In the genomic region with DNA sequence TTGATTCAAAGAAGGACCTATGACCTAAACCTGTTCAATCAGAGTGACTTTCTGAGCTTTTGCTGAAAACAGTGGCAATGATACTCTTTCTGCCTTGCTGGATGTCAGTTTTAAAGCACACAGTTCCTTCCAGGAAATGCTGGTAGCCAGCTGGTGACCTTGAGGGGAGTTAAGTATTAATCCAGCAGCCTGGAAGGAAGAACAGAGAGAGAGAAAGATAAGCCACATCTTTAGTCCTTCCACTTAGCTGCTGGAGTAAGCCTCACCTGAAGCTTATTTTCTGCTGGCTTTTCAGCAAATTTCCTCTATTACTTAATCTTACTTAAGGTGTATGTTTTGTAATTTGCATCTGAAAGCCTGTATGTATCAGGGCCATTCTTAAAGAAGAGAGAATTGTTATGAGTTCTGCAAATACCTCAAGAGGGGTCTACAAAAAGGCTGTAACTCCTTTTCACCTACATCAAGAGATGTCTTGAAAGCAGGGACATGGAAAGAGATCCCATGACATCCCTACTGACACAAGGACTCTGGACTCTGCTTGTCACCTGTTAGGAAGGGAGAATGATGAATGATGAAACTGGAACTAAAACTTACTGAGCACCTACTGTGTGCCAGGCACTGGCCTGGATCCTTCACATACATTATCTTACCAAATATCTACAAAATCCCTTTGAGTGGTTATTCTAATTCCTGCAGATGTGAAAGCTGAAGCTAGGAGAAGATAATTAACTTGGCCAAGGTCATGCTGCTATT, we compare ENCODE assay signal across 21 cellular contexts. TPM values are rescaled to one million over a fixed set of nuclear protein-coding genes. Genes with fewer than 3 reads are reported as not detected.
A peak's percentile ranks its signal among the peaks of the same experiment; 100 is the strongest.
DNase-seq lines count a peak whose midpoint lies in the region; ATAC-seq, FAIRE-seq and TF ChIP-seq lines count a peak whose summit lies in the region.
"Had no signal": no experiment of that assay in that cellular context is flagged by ENCODE, and none has a peak within 500 bp of the region (broad histone marks: within the 10 kb centered on the region; RNA-seq: fewer than 3 reads in every experiment).

No MANE protein-coding gene starts in this region.

- H2AK5ac ChIP-seq in trophoblast cell (ENCODE audit: low read length) = no peak overlapping the region

- DNase-seq in CD4-positive, CD25-positive, alpha-beta regulatory T cell = no peak
- DNase-seq in GM19239 (ENCODE audit: insufficient read length, low spot score) (no peak), esophagus muscularis mucosa (ENCODE audit: extremely low spot score) (peak; percentile 19), trophoblast cell (peak; percentile 35 to 54), osteoblast (ENCODE audit: insufficient read length, low spot score, missing footprints) (no peak), breast epithelium (ENCODE audit: low spot score in 2 of 2) (no peak), NCI-H345 treated with DMSO at 0.1 percent for 48 hours (lab: John Stamatoyannopoulos, UW; ENCODE audit: unreplicated experiment) (no peak)
- DNase-seq: Calu3; CD4-positive, alpha-beta memory T cell; DMS53; GOT3; NCI-H1092 treated with DMSO at 0.1 percent for 48 hours; NCI-H146; NCI-H2029 treated with DMSO at 0.1 percent for 48 hours; NCI-H2171; NCI-H446 treated with DMSO at 0.1 percent for 48 hours had no signal

- peak overlapping the region; percentile 30 for H2BK12ac ChIP-seq in trophoblast cell (ENCODE audit: low read length)

- peak; percentile 71 for FAIRE-seq in GM19239 (lab: Jason Lieb, UNC)
- FAIRE-seq: A204.1, GM12891, K562, RCC 7860 had no signal

- H3K79me2 ChIP-seq in trophoblast cell (ENCODE audit: control insufficient read depth, insufficient read depth, low read length, poor library complexity) (no peaks in the 10 kb centered on the region), osteoblast (ENCODE audit: insufficient read depth, low read length) (no peaks in the 10 kb centered on the region)

- H3K4me3 Mint-ChIP-seq in CD4-positive, CD25-positive, alpha-beta regulatory T cell = no peak overlapping the region
- H3K4me3 Mint-ChIP-seq: CD4-positive, alpha-beta memory T cell had no signal

- no peak overlapping the region for H3K4me2 ChIP-seq in trophoblast cell (ENCODE audit: low read length)
- no peak overlapping the region for H3K4me2 ChIP-seq in osteoblast (ENCODE audit: insufficient read depth, low read length)

- no peaks in the 10 kb centered on the region for H3K36me3 Mint-ChIP-seq in CD4-positive, CD25-positive, alpha-beta regulatory T cell
- H3K36me3 Mint-ChIP-seq: CD4-positive, alpha-beta memory T cell had no signal

- H3K27ac ChIP-seq in CD4-positive, CD25-positive, alpha-beta regulatory T cell (ENCODE audit: insufficient read depth, low read length, poor library complexity, severe bottlenecking) = no peak overlapping the region
- H3K27ac ChIP-seq in esophagus muscularis mucosa (replicated peaks in 1 of 4) (no peak overlapping the region), trophoblast cell (ENCODE audit: low read depth, low read length) (peak overlapping the region; percentile 4), osteoblast (ENCODE audit: low read depth, low read length) (no peak overlapping the region), breast epithelium (no peak overlapping the region)

- peaks cover 16% of the 10 kb centered on the region for H3K79me1 ChIP-seq in trophoblast cell (ENCODE audit: low read length)

- H4K8ac ChIP-seq in trophoblast cell (ENCODE audit: low read depth, low read length) = no peak overlapping the region

- H3K36me3 ChIP-seq in CD4-positive, CD25-positive, alpha-beta regulatory T cell (ENCODE audit: control insufficient read depth, insufficient read depth, low read length) = no peaks in the 10 kb centered on the region
- no peaks in the 10 kb centered on the region for H3K36me3 ChIP-seq in esophagus muscularis mucosa
- no peaks in the 10 kb centered on the region for H3K36me3 ChIP-seq in trophoblast cell (ENCODE audit: control insufficient read depth in 1 of 2, insufficient read depth in 2 of 2, low read length in 2 of 2)
- no peaks in the 10 kb centered on the region for H3K36me3 ChIP-seq in osteoblast (ENCODE audit: insufficient read depth, low read length)
- H3K36me3 ChIP-seq in breast epithelium = no peaks in the 10 kb centered on the region

- intact Hi-C loops in esophagus muscularis mucosa (cut with DNase I) (no loop called here), breast epithelium (cut with DNase I; ENCODE audit: low total_unique reads) (no loop called here)

- H2AFZ ChIP-seq in trophoblast cell (ENCODE audit: insufficient read depth, low read length, poor library complexity) (no peak overlapping the region), osteoblast (ENCODE audit: low read length) (no peak overlapping the region)

- H4K12ac ChIP-seq in trophoblast cell (ENCODE audit: low read depth, low read length) = no peak overlapping the region

- no peak overlapping the region for H3K23ac ChIP-seq in trophoblast cell (ENCODE audit: low read length)

- no peak for TF ChIP-seq CTCF in esophagus muscularis mucosa (IDR thresholded peaks at IDR 0.05)
- TF ChIP-seq CTCF in osteoblast (IDR thresholded peaks at IDR 0.05; ENCODE audit: extremely low read depth, low read depth, low read length) = no peak
- no peak for TF ChIP-seq CTCF in breast epithelium (IDR thresholded peaks at IDR 0.05)

- H3K14ac ChIP-seq in trophoblast cell (ENCODE audit: low read length) = no peak overlapping the region

- no peak for ATAC-seq in CD4-positive, CD25-positive, alpha-beta regulatory T cell (ENCODE audit: low read depth in 2 of 2)
- ATAC-seq: Right ventricle myocardium inferior had no signal

- no peak overlapping the region for H3K4ac ChIP-seq in trophoblast cell (ENCODE audit: low read depth, low read length)

- H3K9me3 Mint-ChIP-seq in CD4-positive, CD25-positive, alpha-beta regulatory T cell = no peaks in the 10 kb centered on the region

- no peak overlapping the region for H4K91ac ChIP-seq in trophoblast cell (ENCODE audit: low read depth, low read length)

- no peak overlapping the region for H2BK5ac ChIP-seq in trophoblast cell (ENCODE audit: low read depth, low read length, poor library complexity)

- TF ChIP-seq POLR2A in esophagus muscularis mucosa (IDR thresholded peaks at IDR 0.05; ENCODE audit: low read depth) (no peak), breast epithelium (IDR thresholded peaks at IDR 0.05) (no peak)

- no peaks in the 10 kb centered on the region for H3K27me3 Mint-ChIP-seq in CD4-positive, CD25-positive, alpha-beta regulatory T cell

- H3K18ac ChIP-seq in trophoblast cell (ENCODE audit: low read length) = no peak overlapping the region

- no peak overlapping the region for H2BK120ac ChIP-seq in trophoblast cell (ENCODE audit: insufficient read depth, low read length, poor library complexity)

- H3K27ac Mint-ChIP-seq in CD4-positive, CD25-positive, alpha-beta regulatory T cell = peak overlapping the region; percentile 20 to 42 (median 24)

- no peak for TF ChIP-seq EP300 in esophagus muscularis mucosa (IDR thresholded peaks at IDR 0.05)

- H3K4me3 ChIP-seq in CD4-positive, CD25-positive, alpha-beta regulatory T cell (ENCODE audit: low read depth, low read length) = no peak overlapping the region
- H3K4me3 ChIP-seq in esophagus muscularis mucosa (no peak overlapping the region), trophoblast cell (ENCODE audit: low read depth, low read length) (no peak overlapping the region), osteoblast (ENCODE audit: insufficient read depth, low read length) (no peak overlapping the region), breast epithelium (no peak overlapping the region)
- H3K4me3 ChIP-seq: K562 had no signal

- H3K4me1 Mint-ChIP-seq in CD4-positive, CD25-positive, alpha-beta regulatory T cell = no peaks in the 10 kb centered on the region

- no peak overlapping the region for H3K9ac ChIP-seq in trophoblast cell (ENCODE audit: low read length)

- no peaks in the 10 kb centered on the region for H3K4me1 ChIP-seq in CD4-positive, CD25-positive, alpha-beta regulatory T cell (ENCODE audit: control insufficient read depth, insufficient read depth, low read length, poor library complexity, severe bottlenecking)
- H3K4me1 ChIP-seq in esophagus muscularis mucosa (no peaks in the 10 kb centered on the region), trophoblast cell (ENCODE audit: control insufficient read depth in 1 of 2, insufficient read depth in 2 of 2, low read length in 2 of 2) (peaks cover 5 to 14% of the 10 kb centered on the region in 2 experiments), osteoblast (ENCODE audit: insufficient read depth, low read length) (peaks cover 3% of the 10 kb centered on the region), breast epithelium (no peaks in the 10 kb centered on the region)

- no peaks in the 10 kb centered on the region for H4K20me1 ChIP-seq in osteoblast (ENCODE audit: insufficient read depth, low read length)

- no peaks in the 10 kb centered on the region for H3K9me3 ChIP-seq in CD4-positive, CD25-positive, alpha-beta regulatory T cell (ENCODE audit: control insufficient read depth in 2 of 2, low read length in 2 of 2)
- no peaks in the 10 kb centered on the region for H3K9me3 ChIP-seq in esophagus muscularis mucosa
- peaks cover 3% of the 10 kb centered on the region for H3K9me3 ChIP-seq in trophoblast cell (ENCODE audit: insufficient read depth, low read depth, low read length)
- H3K9me3 ChIP-seq in osteoblast (ENCODE audit: low read depth, low read length) = no peaks in the 10 kb centered on the region
- H3K9me3 ChIP-seq in breast epithelium = no peaks in the 10 kb centered on the region

- H3K27me3 ChIP-seq in CD4-positive, CD25-positive, alpha-beta regulatory T cell (ENCODE audit: control insufficient read depth, insufficient read depth, low read length) = no peaks in the 10 kb centered on the region
- H3K27me3 ChIP-seq in esophagus muscularis mucosa = no peaks in the 10 kb centered on the region
- H3K27me3 ChIP-seq in trophoblast cell (ENCODE audit: insufficient read depth, low read length) = no peaks in the 10 kb centered on the region
- no peaks in the 10 kb centered on the region for H3K27me3 ChIP-seq in osteoblast (ENCODE audit: insufficient read depth, low read length)
- H3K27me3 ChIP-seq in breast epithelium = no peaks in the 10 kb centered on the region

RNA-seq across cellular contexts. Expression of gene PIK3R1, which starts 35.1 kb away (rescaled TPM):
- total RNA-seq in CD4-positive, CD25-positive, alpha-beta regulatory T cell = 366 TPM
- 100 to 1,000 TPM in 2 of 4 donors, 10 to 100 TPM in 2; 75.9 to 127 (median 109) TPM for polyA plus RNA-seq in CD4-positive, CD25-positive, alpha-beta regulatory T cell
- total RNA-seq in esophagus muscularis mucosa = 100 to 1,000 TPM; 244 to 563 (median 329) TPM
- 94.8 and 100 TPM in 2 replicates for polyA plus RNA-seq in trophoblast cell (2013)
- 26.8 and 37.7 TPM in 2 replicates for total RNA-seq in osteoblast
- 100 to 1,000 TPM; 193 to 429 (median 275) TPM for total RNA-seq in breast epithelium

Comparison
In these comparisons a context has a peak if more than half of its experiments do, and no peak if none do; other contexts are left out.
1. DNase-seq: peak in esophagus muscularis mucosa (single experiment) and trophoblast cell (2 of 2); none in CD4-positive, CD25-positive, alpha-beta regulatory T cell (0 of 3), GM19239 (single experiment), osteoblast (single experiment), breast epithelium (0 of 2) and NCI-H345 treated with DMSO at 0.1 percent for 48 hours (single experiment).